Comparison of ENCODE assay signal across 9 cellular contexts in genomic region chr11:33542921-33543320, GRCh38.
A peak's percentile ranks its signal among the peaks of the same experiment; 100 is the strongest.
DNase-seq lines count a peak whose midpoint lies in the region; ATAC-seq, FAIRE-seq and TF ChIP-seq lines count a peak whose summit lies in the region.
"Had no signal": no experiment of that assay in that cellular context is flagged by ENCODE, and none has a peak within 500 bp of the region (broad histone marks: within the 10 kb centered on the region; RNA-seq: fewer than 3 reads in every experiment).

No MANE protein-coding gene starts in this region.

- H3K9me3 Mint-ChIP-seq in stimulated activated memory B cell treated with anti-CD40 and anti-IgM and Interleukin-4, amounts not matched to agents 10 μg/mL and 1 μg/mL and 100 μg/mL, for 72 hours: no peaks in the 10 kb centered on the region
- no peaks in the 10 kb centered on the region for H3K9me3 Mint-ChIP-seq in activated T-helper 2 cell treated with anti-CD3 and anti-CD28 coated beads, Interferon-gamma antibody, Interleukin-2, Interleukin-4, amounts not matched to agents 10 μg/mL and 5 μg/mL and 100 μg/mL, durations not matched to agents 14 hours and 24 hours and 36 hours

- H3K27me3 Mint-ChIP-seq in stimulated activated memory B cell treated with anti-CD40 and anti-IgM and Interleukin-4, amounts not matched to agents 10 μg/mL and 1 μg/mL and 100 μg/mL, for 72 hours: peaks cover 31% of the 10 kb centered on the region
- peaks cover 6% of the 10 kb centered on the region for H3K27me3 Mint-ChIP-seq in activated T-helper 2 cell treated with anti-CD3 and anti-CD28 coated beads, Interferon-gamma antibody, Interleukin-2, Interleukin-4, amounts not matched to agents 10 μg/mL and 5 μg/mL and 100 μg/mL, durations not matched to agents 14 hours and 24 hours and 36 hours (ENCODE audit: low read depth)

- peak; percentile 82 for TF ChIP-seq CTCF in bronchial epithelial cell (IDR thresholded peaks at IDR 0.05; ENCODE audit: insufficient read depth, low read length, severe bottlenecking)

- in situ Hi-C loops in SK-MEL-5 (cut with HindIII; ENCODE audit: low pct_unique_long_range_greater_than_20kb, low sequenced_read_pairs): no loop called here

- no peak overlapping the region for H3K4me3 ChIP-seq in H7 (ENCODE audit: insufficient read depth, low read depth, low read length)
- H3K4me3 ChIP-seq in bronchial epithelial cell (ENCODE audit: low read depth, low read length): no peak overlapping the region
- H3K4me3 ChIP-seq: SK-N-MC had no signal

- H3K36me3 Mint-ChIP-seq in stimulated activated memory B cell treated with anti-CD40 and anti-IgM and Interleukin-4, amounts not matched to agents 10 μg/mL and 1 μg/mL and 100 μg/mL, for 72 hours: no peaks in the 10 kb centered on the region
- H3K36me3 Mint-ChIP-seq in activated T-helper 2 cell treated with anti-CD3 and anti-CD28 coated beads, Interferon-gamma antibody, Interleukin-2, Interleukin-4, amounts not matched to agents 10 μg/mL and 5 μg/mL and 100 μg/mL, durations not matched to agents 14 hours and 24 hours and 36 hours (ENCODE audit: low read depth): no peaks in the 10 kb centered on the region

- H3K4me3 Mint-ChIP-seq in stimulated activated memory B cell treated with anti-CD40 and anti-IgM and Interleukin-4, amounts not matched to agents 10 μg/mL and 1 μg/mL and 100 μg/mL, for 72 hours: no peak overlapping the region
- H3K4me3 Mint-ChIP-seq in activated T-helper 2 cell treated with anti-CD3 and anti-CD28 coated beads, Interferon-gamma antibody, Interleukin-2, Interleukin-4, amounts not matched to agents 10 μg/mL and 5 μg/mL and 100 μg/mL, durations not matched to agents 14 hours and 24 hours and 36 hours (ENCODE audit: low read depth): no peak overlapping the region

- intact Hi-C loops in activated T-helper 2 cell treated with anti-CD3 and anti-CD28 coated beads, Interferon-gamma antibody, Interleukin-2, Interleukin-4, amounts not matched to agents 10 μg/mL and 5 μg/mL and 100 μg/mL, durations not matched to agents 14 hours and 24 hours and 36 hours (cut with micrococcal nuclease): loop anchor here (5.0 to 10.0 kb wide), 2 partner anchors 142 to 284 kb away; no protein-coding TSS in a partner anchor

- no peaks in the 10 kb centered on the region for H3K27me3 ChIP-seq in H7 (ENCODE audit: control insufficient read depth, insufficient read depth, low read length)
- H3K27me3 ChIP-seq in bronchial epithelial cell (ENCODE audit: control insufficient read depth, insufficient read depth, low read length): no peaks in the 10 kb centered on the region

- no peaks in the 10 kb centered on the region for H3K4me1 Mint-ChIP-seq in stimulated activated memory B cell treated with anti-CD40 and anti-IgM and Interleukin-4, amounts not matched to agents 10 μg/mL and 1 μg/mL and 100 μg/mL, for 72 hours
- H3K4me1 Mint-ChIP-seq in activated T-helper 2 cell treated with anti-CD3 and anti-CD28 coated beads, Interferon-gamma antibody, Interleukin-2, Interleukin-4, amounts not matched to agents 10 μg/mL and 5 μg/mL and 100 μg/mL, durations not matched to agents 14 hours and 24 hours and 36 hours (ENCODE audit: low read depth): no peaks in the 10 kb centered on the region

- no peak overlapping the region for H3K27ac Mint-ChIP-seq in stimulated activated memory B cell treated with anti-CD40 and anti-IgM and Interleukin-4, amounts not matched to agents 10 μg/mL and 1 μg/mL and 100 μg/mL, for 72 hours
- H3K27ac Mint-ChIP-seq in activated T-helper 2 cell treated with anti-CD3 and anti-CD28 coated beads, Interferon-gamma antibody, Interleukin-2, Interleukin-4, amounts not matched to agents 10 μg/mL and 5 μg/mL and 100 μg/mL, durations not matched to agents 14 hours and 24 hours and 36 hours: no peak overlapping the region

- no peak for FAIRE-seq in bronchial epithelial cell (lab: Jason Lieb, UNC)

- peak; percentile 48 for ATAC-seq in stimulated activated memory B cell treated with anti-CD40 and anti-IgM and Interleukin-4, amounts not matched to agents 10 μg/mL and 1 μg/mL and 100 μg/mL, for 72 hours

- H3K36me3 ChIP-seq in H7 (replicated peaks; ENCODE audit: control insufficient read depth, insufficient read depth, low read length) (no peaks in the 10 kb centered on the region), bronchial epithelial cell (ENCODE audit: control insufficient read depth, insufficient read depth, low read length) (no peaks in the 10 kb centered on the region)

- DNase-seq in COLO829 (ENCODE audit: low spot score) (peak; percentile 92), H7 (peak; percentile 80), SK-MEL-5 (ENCODE audit: low read depth, low spot score) (peak; percentile 78), bronchial epithelial cell (ENCODE audit: low read depth) (peak; percentile 54), left kidney (ENCODE audit: low read depth, low spot score) (peak; percentile 68), NCI-H2081 treated with DMSO at 0.1 percent for 48 hours (lab: John Stamatoyannopoulos, UW) (no peak)
- no peak for DNase-seq in activated T-helper 2 cell treated with anti-CD3 and anti-CD28 coated beads, Interferon-gamma antibody, Interleukin-2, Interleukin-4, amounts not matched to agents 10 μg/mL and 5 μg/mL and 100 μg/mL, durations not matched to agents 14 hours and 24 hours and 36 hours (ENCODE audit: low spot score)

Comparison
In these comparisons a context has a peak if more than half of its experiments do, and no peak if none do; other contexts are left out.
1. DNase-seq: peak in COLO829 (single experiment), H7 (single experiment), SK-MEL-5 (single experiment), bronchial epithelial cell (single experiment) and left kidney (single experiment); none in NCI-H2081 treated with DMSO at 0.1 percent for 48 hours (single experiment) and activated T-helper 2 cell treated with anti-CD3 and anti-CD28 coated beads, Interferon-gamma antibody, Interleukin-2, Interleukin-4, amounts not matched to agents 10 μg/mL and 5 μg/mL and 100 μg/mL, durations not matched to agents 14 hours and 24 hours and 36 hours (single experiment).